ENCODE assay signal across 8 cellular contexts in genomic region chr10:103493911-103494877, GRCh38. TPM values are rescaled to one million over a fixed set of nuclear protein-coding genes. Genes with fewer than 3 reads are reported as not detected.
DNase-seq lines count a peak whose midpoint lies in the region; ATAC-seq and TF ChIP-seq lines count a peak whose summit lies in the region.

No MANE protein-coding gene starts in this region.

- TF ChIP-seq CTCF in GM12865 (IDR thresholded peaks at IDR 0.05; ENCODE audit: insufficient read depth, low read depth, low read length, missing control alignments) (no peak), coronary artery (IDR thresholded peaks at IDR 0.05) (no peak), upper lobe of right lung (IDR thresholded peaks at IDR 0.05) (no peak)

- H3K4me3 ChIP-seq in GM12865 (ENCODE audit: low read depth, low read length) (peak overlapping the region; percentile 42), coronary artery (peak overlapping the region; percentile 74), mesodermal cell (ENCODE audit: extremely low read depth, insufficient read depth, low read length, poor library complexity, severe bottlenecking) (peak overlapping the region; percentile 45), upper lobe of right lung (peak overlapping the region; percentile 46)

- H3K4me1 ChIP-seq in mesodermal cell (ENCODE audit: control insufficient read depth, insufficient read depth, low read length, poor library complexity, severe bottlenecking) = peaks cover 23% of the 10 kb centered on the region
- H3K4me1 ChIP-seq in upper lobe of right lung = peaks cover 5% of the 10 kb centered on the region

- H3K36me3 ChIP-seq in mesodermal cell (ENCODE audit: control insufficient read depth, insufficient read depth, low read length) (no peaks in the 10 kb centered on the region), upper lobe of right lung (no peaks in the 10 kb centered on the region)

- H3K27me3 ChIP-seq in upper lobe of right lung = peaks cover 32% of the 10 kb centered on the region

- ATAC-seq in upper lobe of right lung (peak; percentile 35), GM18520 (IDR thresholded peaks at IDR 0.05; ENCODE audit: unreplicated experiment) (no peak)

- WGBS in mesodermal cell (ENCODE audit: insufficient coverage in 2 of 2), 2 experiments = 0 to 1% methylated on average over 50 to 77 of the region's 92 CpGs

- H3K27ac ChIP-seq in coronary artery = no peak overlapping the region
- no peak overlapping the region for H3K27ac ChIP-seq in mesodermal cell (ENCODE audit: low read depth, low read length, severe bottlenecking)
- H3K27ac ChIP-seq in upper lobe of right lung = no peak overlapping the region

- intact Hi-C loops in upper lobe of right lung (cut with DNase I) = no loop called here

- H3K9me3 ChIP-seq in mesodermal cell (ENCODE audit: control insufficient read depth, low read length) = no peaks in the 10 kb centered on the region
- H3K9me3 ChIP-seq in upper lobe of right lung = no peaks in the 10 kb centered on the region

- no peak for DNase-seq in GM12865 (ENCODE audit: low read depth)
- peak; percentile 40 for DNase-seq in RPMI8226
- no peak for DNase-seq in coronary artery (ENCODE audit: low spot score)
- no peak for DNase-seq in upper lobe of right lung
- no peak for DNase-seq in mucosa of gallbladder (ENCODE audit: low spot score)
- DNase-seq in NCI-H774 (lab: John Stamatoyannopoulos, UW) = no peak

RNA-seq across cellular contexts. Expression of gene NEURL1, which starts 0.7 kb away (rescaled TPM):
- 0.66 TPM for polyA plus RNA-seq in mesodermal cell (2013, experiment 1 of 2)
- 0.35 TPM for polyA plus RNA-seq in mesodermal cell (2013, experiment 2 of 2)
- total RNA-seq in upper lobe of right lung (0.64 TPM), mucosa of gallbladder (4.9 TPM)

RNA-seq across cellular contexts. Expression of gene CALHM3, which starts 15.2 kb away (rescaled TPM):
- polyA plus RNA-seq in mesodermal cell (2013, experiment 1 of 2) = not detected
- polyA plus RNA-seq in mesodermal cell (2013, experiment 2 of 2) = not detected
- total RNA-seq in upper lobe of right lung (not detected), mucosa of gallbladder (not detected)

RNA-seq across cellular contexts. Expression of gene CALHM1, which starts 35.5 kb away (rescaled TPM):
- polyA plus RNA-seq in mesodermal cell (2013, experiment 1 of 2) = not detected
- not detected for polyA plus RNA-seq in mesodermal cell (2013, experiment 2 of 2)
- total RNA-seq in upper lobe of right lung (not detected), mucosa of gallbladder (not detected)

RNA-seq across cellular contexts. Expression of gene CALHM2, which starts 42.0 kb away (rescaled TPM):
- polyA plus RNA-seq in mesodermal cell (2013, experiment 1 of 2) = 7.7 TPM
- polyA plus RNA-seq in mesodermal cell (2013, experiment 2 of 2) = 6.4 TPM
- total RNA-seq in upper lobe of right lung (29.4 TPM), mucosa of gallbladder (24.8 TPM)
